Comparison of ENCODE assay signal across 1 cellular context in genomic region chr6:112216699-112217551, GRCh38.
TF ChIP-seq lines count a peak whose summit lies in the region.

No MANE protein-coding gene starts in this region.

TF ChIP-seq in HEK293, 187 proteins besides CTCF, POLR2A, EP300 and RAD21 (continued from another document and continues in another):
- TF ChIP-seq ZBTB44 (tag by site-specific recombination; IDR thresholded peaks at IDR 0.05): peak; percentile 39
- TF ChIP-seq ZNF843 (tag by site-specific recombination; IDR thresholded peaks at IDR 0.05): peak; percentile 96
- no peak for TF ChIP-seq ZNF341 (tag by site-specific recombination; IDR thresholded peaks at IDR 0.05; ENCODE audit: low read depth)
- no peak for TF ChIP-seq ZNF16 (tag by site-specific recombination; IDR thresholded peaks at IDR 0.05; ENCODE audit: low read depth)
- TF ChIP-seq ZNF121 (tag by site-specific recombination; IDR thresholded peaks at IDR 0.05): no peak
- TF ChIP-seq IKZF3 (tag by site-specific recombination; IDR thresholded peaks at IDR 0.05): peak; percentile 54
- peak; percentile 55; the same call in 1 of the 2 replicates for TF ChIP-seq ZFP69B (tag by site-specific recombination; IDR thresholded peaks at IDR 0.05)
- TF ChIP-seq ZNF37A (tag by site-specific recombination; IDR thresholded peaks at IDR 0.05): no peak
- TF ChIP-seq ZNF792 (tag by site-specific recombination; IDR thresholded peaks at IDR 0.05): no peak
- 0 out of 2 replicates have a peak, but pooled peaks have one; percentile 10 for TF ChIP-seq RBAK (tag by site-specific recombination; IDR thresholded peaks at IDR 0.05)
- TF ChIP-seq ZNF112 (tag by site-specific recombination; IDR thresholded peaks at IDR 0.05): no peak
- no peak for TF ChIP-seq ZNF311 (tag by site-specific recombination; IDR thresholded peaks at IDR 0.05; ENCODE audit: borderline replicate concordance)
- TF ChIP-seq GFI1B (tag by site-specific recombination; IDR thresholded peaks at IDR 0.05): peak; percentile 78; the same call in 1 of the 2 replicates
- peak; percentile 94 for TF ChIP-seq TRIM28 (IDR thresholded peaks at IDR 0.05; ENCODE audit: borderline replicate concordance, low read length)
- TF ChIP-seq MEIS1 (CRISPR knock-in tag; IDR thresholded peaks at IDR 0.05; ENCODE audit: borderline replicate concordance): peak; percentile 88; the same call in 1 of the 2 replicates
- peak; percentile 96 for TF ChIP-seq ZNF629 (tag by site-specific recombination; IDR thresholded peaks at IDR 0.05)
- no peak for TF ChIP-seq ZNF146 (tag by site-specific recombination; IDR thresholded peaks at IDR 0.05)
- peak; percentile 94 for TF ChIP-seq ZEB2 (tag by site-specific recombination; IDR thresholded peaks at IDR 0.05)
- TF ChIP-seq, protein P1, sequence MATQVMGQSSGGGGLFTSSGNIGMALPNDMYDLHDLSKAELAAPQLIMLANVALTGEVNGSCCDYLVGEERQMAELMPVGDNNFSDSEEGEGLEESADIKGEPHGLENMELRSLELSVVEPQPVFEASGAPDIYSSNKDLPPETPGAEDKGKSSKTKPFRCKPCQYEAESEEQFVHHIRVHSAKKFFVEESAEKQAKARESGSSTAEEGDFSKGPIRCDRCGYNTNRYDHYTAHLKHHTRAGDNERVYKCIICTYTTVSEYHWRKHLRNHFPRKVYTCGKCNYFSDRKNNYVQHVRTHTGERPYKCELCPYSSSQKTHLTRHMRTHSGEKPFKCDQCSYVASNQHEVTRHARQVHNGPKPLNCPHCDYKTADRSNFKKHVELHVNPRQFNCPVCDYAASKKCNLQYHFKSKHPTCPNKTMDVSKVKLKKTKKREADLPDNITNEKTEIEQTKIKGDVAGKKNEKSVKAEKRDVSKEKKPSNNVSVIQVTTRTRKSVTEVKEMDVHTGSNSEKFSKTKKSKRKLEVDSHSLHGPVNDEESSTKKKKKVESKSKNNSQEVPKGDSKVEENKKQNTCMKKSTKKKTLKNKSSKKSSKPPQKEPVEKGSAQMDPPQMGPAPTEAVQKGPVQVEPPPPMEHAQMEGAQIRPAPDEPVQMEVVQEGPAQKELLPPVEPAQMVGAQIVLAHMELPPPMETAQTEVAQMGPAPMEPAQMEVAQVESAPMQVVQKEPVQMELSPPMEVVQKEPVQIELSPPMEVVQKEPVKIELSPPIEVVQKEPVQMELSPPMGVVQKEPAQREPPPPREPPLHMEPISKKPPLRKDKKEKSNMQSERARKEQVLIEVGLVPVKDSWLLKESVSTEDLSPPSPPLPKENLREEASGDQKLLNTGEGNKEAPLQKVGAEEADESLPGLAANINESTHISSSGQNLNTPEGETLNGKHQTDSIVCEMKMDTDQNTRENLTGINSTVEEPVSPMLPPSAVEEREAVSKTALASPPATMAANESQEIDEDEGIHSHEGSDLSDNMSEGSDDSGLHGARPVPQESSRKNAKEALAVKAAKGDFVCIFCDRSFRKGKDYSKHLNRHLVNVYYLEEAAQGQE (tag by site-specific recombination; IDR thresholded peaks at IDR 0.05): peak; percentile 24; the same call in 1 of the 2 replicates
- no peak for TF ChIP-seq ZNF837 (tag by site-specific recombination; IDR thresholded peaks at IDR 0.05)
- TF ChIP-seq KLF7 (tag by site-specific recombination; IDR thresholded peaks at IDR 0.05; ENCODE audit: borderline replicate concordance): no peak
- TF ChIP-seq ZBTB7A (tag by site-specific recombination; IDR thresholded peaks at IDR 0.05; ENCODE audit: low read depth): no peak
- TF ChIP-seq ZNF335 (tag by site-specific recombination; conservative IDR thresholded peaks at IDR 0.05): peak; percentile 21; the same call in 1 of the 2 replicates
- peak; percentile 49; the same call in 1 of the 2 replicates for TF ChIP-seq KLF16 (tag by site-specific recombination; IDR thresholded peaks at IDR 0.05)
- 0 out of 2 replicates have a peak, but pooled peaks have one; percentile 75 for TF ChIP-seq ZSCAN23 (tag by site-specific recombination; IDR thresholded peaks at IDR 0.05)
- no peak for TF ChIP-seq ZNF175 (tag by site-specific recombination; IDR thresholded peaks at IDR 0.05)
- no peak for TF ChIP-seq ZNF670 (tag by site-specific recombination; IDR thresholded peaks at IDR 0.05; ENCODE audit: low read depth)
- TF ChIP-seq ZNF623 (tag by site-specific recombination; IDR thresholded peaks at IDR 0.05): peak; percentile 33; the same call in 1 of the 2 replicates
- TF ChIP-seq, protein P2, sequence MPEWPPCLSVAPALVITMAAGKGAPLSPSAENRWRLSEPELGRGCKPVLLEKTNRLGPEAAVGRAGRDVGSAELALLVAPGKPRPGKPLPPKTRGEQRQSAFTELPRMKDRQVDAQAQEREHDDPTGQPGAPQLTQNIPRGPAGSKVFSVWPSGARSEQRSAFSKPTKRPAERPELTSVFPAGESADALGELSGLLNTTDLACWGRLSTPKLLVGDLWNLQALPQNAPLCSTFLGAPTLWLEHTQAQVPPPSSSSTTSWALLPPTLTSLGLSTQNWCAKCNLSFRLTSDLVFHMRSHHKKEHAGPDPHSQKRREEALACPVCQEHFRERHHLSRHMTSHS (tag by site-specific recombination; IDR thresholded peaks at IDR 0.05): 0 out of 2 replicates have a peak, but pooled peaks have one; percentile 21
- peak; percentile 16 for TF ChIP-seq ZNF184 (tag by site-specific recombination; IDR thresholded peaks at IDR 0.05)
- no peak for TF ChIP-seq ZNF707 (tag by site-specific recombination; IDR thresholded peaks at IDR 0.05)
- peak; percentile 98 for TF ChIP-seq SP7 (tag by site-specific recombination; IDR thresholded peaks at IDR 0.05)
- TF ChIP-seq, protein P3, sequence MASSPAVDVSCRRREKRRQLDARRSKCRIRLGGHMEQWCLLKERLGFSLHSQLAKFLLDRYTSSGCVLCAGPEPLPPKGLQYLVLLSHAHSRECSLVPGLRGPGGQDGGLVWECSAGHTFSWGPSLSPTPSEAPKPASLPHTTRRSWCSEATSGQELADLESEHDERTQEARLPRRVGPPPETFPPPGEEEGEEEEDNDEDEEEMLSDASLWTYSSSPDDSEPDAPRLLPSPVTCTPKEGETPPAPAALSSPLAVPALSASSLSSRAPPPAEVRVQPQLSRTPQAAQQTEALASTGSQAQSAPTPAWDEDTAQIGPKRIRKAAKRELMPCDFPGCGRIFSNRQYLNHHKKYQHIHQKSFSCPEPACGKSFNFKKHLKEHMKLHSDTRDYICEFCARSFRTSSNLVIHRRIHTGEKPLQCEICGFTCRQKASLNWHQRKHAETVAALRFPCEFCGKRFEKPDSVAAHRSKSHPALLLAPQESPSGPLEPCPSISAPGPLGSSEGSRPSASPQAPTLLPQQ (tag by site-specific recombination; IDR thresholded peaks at IDR 0.05): peak; percentile 59
- TF ChIP-seq ZNF26 (tag by site-specific recombination; IDR thresholded peaks at IDR 0.05): no peak
- peak; percentile 83 for TF ChIP-seq OSR2 (tag by site-specific recombination; IDR thresholded peaks at IDR 0.05)
- TF ChIP-seq ZNF10 (tag by site-specific recombination; IDR thresholded peaks at IDR 0.05): no peak
- 0 out of 2 replicates have a peak, but pooled peaks have one; percentile 55 for TF ChIP-seq HOXD13 (CRISPR knock-in tag; IDR thresholded peaks at IDR 0.05; ENCODE audit: borderline replicate concordance)
- TF ChIP-seq MYNN (tag by site-specific recombination; IDR thresholded peaks at IDR 0.05; ENCODE audit: borderline replicate concordance): no peak; the same call in 1 of the 2 replicates
- TF ChIP-seq ZNF544 (tag by site-specific recombination; IDR thresholded peaks at IDR 0.05): no peak
- TF ChIP-seq FEZF1 (tag by site-specific recombination; IDR thresholded peaks at IDR 0.05): peak; percentile 91
- TF ChIP-seq, protein P4, sequence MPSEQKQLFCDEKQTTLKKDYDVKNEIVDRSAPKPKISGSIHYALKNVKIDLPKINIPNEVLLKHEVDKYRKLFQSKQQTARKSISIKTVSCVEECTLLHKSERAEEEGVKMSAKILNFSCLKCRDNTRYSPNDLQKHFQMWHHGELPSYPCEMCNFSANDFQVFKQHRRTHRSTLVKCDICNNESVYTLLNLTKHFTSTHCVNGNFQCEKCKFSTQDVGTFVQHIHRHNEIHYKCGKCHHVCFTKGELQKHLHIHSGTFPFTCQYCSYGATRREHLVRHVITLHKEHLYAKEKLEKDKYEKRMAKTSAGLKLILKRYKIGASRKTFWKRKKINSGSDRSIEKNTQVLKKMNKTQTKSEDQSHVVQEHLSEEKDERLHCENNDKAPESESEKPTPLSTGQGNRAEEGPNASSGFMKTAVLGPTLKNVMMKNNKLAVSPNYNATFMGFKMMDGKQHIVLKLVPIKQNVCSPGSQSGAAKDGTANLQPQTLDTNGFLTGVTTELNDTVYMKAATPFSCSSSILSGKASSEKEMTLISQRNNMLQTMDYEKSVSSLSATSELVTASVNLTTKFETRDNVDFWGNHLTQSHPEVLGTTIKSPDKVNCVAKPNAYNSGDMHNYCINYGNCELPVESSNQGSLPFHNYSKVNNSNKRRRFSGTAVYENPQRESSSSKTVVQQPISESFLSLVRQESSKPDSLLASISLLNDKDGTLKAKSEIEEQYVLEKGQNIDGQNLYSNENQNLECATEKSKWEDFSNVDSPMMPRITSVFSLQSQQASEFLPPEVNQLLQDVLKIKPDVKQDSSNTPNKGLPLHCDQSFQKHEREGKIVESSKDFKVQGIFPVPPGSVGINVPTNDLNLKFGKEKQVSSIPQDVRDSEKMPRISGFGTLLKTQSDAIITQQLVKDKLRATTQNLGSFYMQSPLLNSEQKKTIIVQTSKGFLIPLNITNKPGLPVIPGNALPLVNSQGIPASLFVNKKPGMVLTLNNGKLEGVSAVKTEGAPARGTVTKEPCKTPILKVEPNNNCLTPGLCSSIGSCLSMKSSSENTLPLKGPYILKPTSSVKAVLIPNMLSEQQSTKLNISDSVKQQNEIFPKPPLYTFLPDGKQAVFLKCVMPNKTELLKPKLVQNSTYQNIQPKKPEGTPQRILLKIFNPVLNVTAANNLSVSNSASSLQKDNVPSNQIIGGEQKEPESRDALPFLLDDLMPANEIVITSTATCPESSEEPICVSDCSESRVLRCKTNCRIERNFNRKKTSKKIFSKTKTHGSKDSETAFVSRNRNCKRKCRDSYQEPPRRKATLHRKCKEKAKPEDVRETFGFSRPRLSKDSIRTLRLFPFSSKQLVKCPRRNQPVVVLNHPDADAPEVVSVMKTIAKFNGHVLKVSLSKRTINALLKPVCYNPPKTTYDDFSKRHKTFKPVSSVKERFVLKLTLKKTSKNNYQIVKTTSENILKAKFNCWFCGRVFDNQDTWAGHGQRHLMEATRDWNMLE (tag by site-specific recombination; conservative IDR thresholded peaks at IDR 0.05; ENCODE audit: low read depth): peak; percentile 38; the same call in 1 of the 2 replicates
- peak; percentile 80 for TF ChIP-seq ZBTB17 (tag by site-specific recombination; IDR thresholded peaks at IDR 0.05)
- peak; percentile 68; the same call in 1 of the 2 replicates for TF ChIP-seq KLF17 (tag by site-specific recombination; IDR thresholded peaks at IDR 0.05)
- TF ChIP-seq GLIS1 (tag by site-specific recombination; IDR thresholded peaks at IDR 0.05): no peak; the same call in 1 of the 2 replicates
- TF ChIP-seq, protein P5, sequence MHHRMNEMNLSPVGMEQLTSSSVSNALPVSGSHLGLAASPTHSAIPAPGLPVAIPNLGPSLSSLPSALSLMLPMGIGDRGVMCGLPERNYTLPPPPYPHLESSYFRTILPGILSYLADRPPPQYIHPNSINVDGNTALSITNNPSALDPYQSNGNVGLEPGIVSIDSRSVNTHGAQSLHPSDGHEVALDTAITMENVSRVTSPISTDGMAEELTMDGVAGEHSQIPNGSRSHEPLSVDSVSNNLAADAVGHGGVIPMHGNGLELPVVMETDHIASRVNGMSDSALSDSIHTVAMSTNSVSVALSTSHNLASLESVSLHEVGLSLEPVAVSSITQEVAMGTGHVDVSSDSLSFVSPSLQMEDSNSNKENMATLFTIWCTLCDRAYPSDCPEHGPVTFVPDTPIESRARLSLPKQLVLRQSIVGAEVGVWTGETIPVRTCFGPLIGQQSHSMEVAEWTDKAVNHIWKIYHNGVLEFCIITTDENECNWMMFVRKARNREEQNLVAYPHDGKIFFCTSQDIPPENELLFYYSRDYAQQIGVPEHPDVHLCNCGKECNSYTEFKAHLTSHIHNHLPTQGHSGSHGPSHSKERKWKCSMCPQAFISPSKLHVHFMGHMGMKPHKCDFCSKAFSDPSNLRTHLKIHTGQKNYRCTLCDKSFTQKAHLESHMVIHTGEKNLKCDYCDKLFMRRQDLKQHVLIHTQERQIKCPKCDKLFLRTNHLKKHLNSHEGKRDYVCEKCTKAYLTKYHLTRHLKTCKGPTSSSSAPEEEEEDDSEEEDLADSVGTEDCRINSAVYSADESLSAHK (tag by site-specific recombination; IDR thresholded peaks at IDR 0.05): no peak; the same call in 1 of the 2 replicates
- TF ChIP-seq ZNF391 (tag by site-specific recombination; IDR thresholded peaks at IDR 0.05; ENCODE audit: borderline replicate concordance, low read depth): peak; percentile 68; the same call in 1 of the 2 replicates
